Comparison of ENCODE assay signal across 22 cellular contexts in the genomic region with DNA sequence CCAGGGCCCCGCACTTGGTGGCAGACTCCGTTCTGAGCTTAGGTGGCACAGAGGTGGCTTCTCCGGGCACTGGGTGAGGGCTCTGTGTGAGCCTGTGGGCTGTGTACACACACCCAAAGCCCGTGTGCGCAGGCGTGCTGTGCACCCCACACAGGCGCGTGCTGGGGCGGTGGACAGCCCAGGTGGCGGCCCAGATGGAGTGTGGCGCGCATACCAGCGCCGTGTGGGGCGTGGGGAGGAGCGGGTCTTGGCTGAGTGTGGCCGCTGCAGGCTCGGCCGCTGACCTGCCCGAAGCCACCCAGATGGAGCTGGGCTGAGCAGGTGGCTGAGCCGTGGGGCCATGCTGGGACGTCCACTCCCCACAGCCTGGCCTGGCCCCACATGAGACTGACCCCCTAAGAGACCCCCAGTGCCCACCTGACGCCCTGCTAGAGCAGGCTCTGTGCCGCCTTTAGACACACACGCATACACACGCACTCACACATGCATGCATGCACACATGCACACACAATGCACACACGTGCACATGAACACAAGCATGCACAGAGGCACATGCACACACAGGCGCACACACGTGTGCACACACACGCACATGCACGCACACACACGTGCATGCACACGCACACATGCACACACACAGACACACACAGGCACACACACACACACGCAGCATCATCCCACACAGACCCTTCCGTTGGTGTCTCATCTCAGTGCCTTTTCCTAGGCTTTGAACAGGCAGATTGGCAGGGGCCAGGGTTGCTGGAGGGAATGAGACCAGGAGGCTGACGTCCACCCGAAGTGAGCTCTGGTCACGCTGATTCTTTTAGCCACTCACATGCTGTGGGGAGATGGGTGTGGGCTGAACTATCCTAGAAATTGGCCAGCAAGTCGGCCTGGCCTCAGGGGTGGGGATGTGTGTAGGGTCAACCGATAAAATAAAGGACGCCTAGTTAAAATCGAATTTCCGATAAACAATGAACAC. TPM values are rescaled to one million over a fixed set of nuclear protein-coding genes. Genes with fewer than 3 reads are reported as not detected.
DNase-seq lines count a peak whose midpoint lies in the region; ATAC-seq, FAIRE-seq and TF ChIP-seq lines count a peak whose summit lies in the region.
"Had no signal": no experiment of that assay in that cellular context is flagged by ENCODE, and none has a peak within 500 bp of the region (broad histone marks: within the 10 kb centered on the region; RNA-seq: fewer than 3 reads in every experiment).

No MANE protein-coding gene starts in this region.

- no peaks in the 10 kb centered on the region for H3K36me3 ChIP-seq in HepG2 (replicated peaks in 1 of 2; ENCODE audit: control insufficient read depth in 1 of 2, insufficient read depth in 2 of 2, low read length in 2 of 2)
- H3K36me3 ChIP-seq in right lobe of liver, result no peaks in the 10 kb centered on the region
- H3K36me3 ChIP-seq in mesenchymal stem cell (ENCODE audit: control insufficient read depth in 1 of 2, insufficient read depth in 2 of 2, low read depth in 1 of 2, low read length in 2 of 2), result peaks cover 0 to 4% of the 10 kb centered on the region in 2 experiments
- H3K36me3 ChIP-seq: BE2C, Peyer's patch had no signal

- TF ChIP-seq CTCF in HepG2 (CRISPR knock-in tag; IDR thresholded peaks at IDR 0.05), result no peak
- no peak for TF ChIP-seq CTCF in right lobe of liver (IDR thresholded peaks at IDR 0.05)

- no peak overlapping the region; the same call in 1 of the 2 replicates for H3K4me2 ChIP-seq in HepG2 (ENCODE audit: low read depth, low read length)
- no peak overlapping the region for H3K4me2 ChIP-seq in mesenchymal stem cell (ENCODE audit: low read length, poor library complexity, severe bottlenecking)

- H3K27me3 ChIP-seq in HepG2 (ENCODE audit: control insufficient read depth in 1 of 2, insufficient read depth in 2 of 2, low read length in 2 of 2), result peaks cover 18 to 64% of the 10 kb centered on the region in 2 experiments
- H3K27me3 ChIP-seq in right lobe of liver, result no peaks in the 10 kb centered on the region
- H3K27me3 ChIP-seq in mesenchymal stem cell (ENCODE audit: control insufficient read depth in 1 of 2, insufficient read depth in 1 of 2, low read length in 2 of 2), result peaks cover 38 to 45% of the 10 kb centered on the region in 2 experiments

- H3K4me3 ChIP-seq in HepG2 (replicated peaks in 1 of 3; ENCODE audit: insufficient read depth in 1 of 3, low read depth in 2 of 3, low read length in 3 of 3), result no peak overlapping the region
- no peak overlapping the region for H3K4me3 ChIP-seq in right lobe of liver
- no peak overlapping the region for H3K4me3 ChIP-seq in mesenchymal stem cell (ENCODE audit: insufficient read depth in 1 of 2, low read depth in 1 of 2, low read length in 2 of 2)
- H3K4me3 ChIP-seq: Peyer's patch had no signal

- H3K14ac ChIP-seq in mesenchymal stem cell (ENCODE audit: low read length in 2 of 2), result peak overlapping the region in 1 of 2 experiments; percentile 68

- H3K27ac ChIP-seq in HepG2 (ENCODE audit: extremely low read length, insufficient read depth, low read length) (no peak overlapping the region), right lobe of liver (no peak overlapping the region), mesenchymal stem cell (ENCODE audit: low read length, poor library complexity, severe bottlenecking) (no peak overlapping the region)
- H3K27ac ChIP-seq: HL-60, Peyer's patch had no signal

- no peak overlapping the region for H3K23ac ChIP-seq in mesenchymal stem cell (ENCODE audit: low read length in 2 of 2)

- H3K4me1 ChIP-seq in HepG2 (ENCODE audit: insufficient read depth, low read length), result peaks cover 73% of the 10 kb centered on the region
- peaks cover 0 to 10% (median 0%) of the 10 kb centered on the region in 4 donors for H3K4me1 ChIP-seq in right lobe of liver
- peaks cover 48% of the 10 kb centered on the region for H3K4me1 ChIP-seq in mesenchymal stem cell (ENCODE audit: control insufficient read depth, insufficient read depth, low read depth, low read length)

- H4K91ac ChIP-seq in mesenchymal stem cell (ENCODE audit: low read length), result peak overlapping the region; percentile 70

- H4K20me1 ChIP-seq in HepG2 (ENCODE audit: insufficient read depth, low read length), result no peaks in the 10 kb centered on the region

- no peak overlapping the region for H3K4ac ChIP-seq in mesenchymal stem cell (ENCODE audit: low read depth in 1 of 2, low read length in 2 of 2)

- H2BK15ac ChIP-seq in mesenchymal stem cell (ENCODE audit: low read depth, poor library complexity, severe bottlenecking), result no peak overlapping the region

- WGBS in HepG2 (ENCODE audit: low lambda C conversion rate), result 51% methylated on average over 26 of the region's 43 CpGs
- 65% methylated on average over 4 of the region's 43 CpGs for WGBS in right lobe of liver (ENCODE audit: insufficient coverage, low coverage, low lambda C conversion rate, missing lambda C conversion rate)
- WGBS in mesenchymal stem cell, result 91% methylated on average over 43 of the region's 43 CpGs

- H3K79me1 ChIP-seq in mesenchymal stem cell (replicated peaks; ENCODE audit: low read length, poor library complexity, severe bottlenecking), result no peaks in the 10 kb centered on the region

- TF ChIP-seq RAD21 in HepG2 (CRISPR knock-in tag; IDR thresholded peaks at IDR 0.05), result no peak

- intact Hi-C loops in HepG2 (cut with micrococcal nuclease; ENCODE audit: unreplicated experiment), result no loop called here
- intact Hi-C loops in right lobe of liver (cut with DNase I), result no loop called here

- H2BK12ac ChIP-seq in mesenchymal stem cell (ENCODE audit: low read length in 2 of 2), result no peak overlapping the region

- no TSS peak for BruUV-seq in HepG2 (replicated peaks; lab: Mats Ljungman, UMichigan)

- no peak overlapping the region for H4K8ac ChIP-seq in mesenchymal stem cell (ENCODE audit: low read length)

- CTCF ChIA-PET in HepG2 (lab: Yijun Ruan, JAX; ENCODE audit: low intra/inter-chr PET ratio, low total read pairs), result no interaction called here

- no peaks in the 10 kb centered on the region for H3K79me2 ChIP-seq in HepG2 (ENCODE audit: insufficient read depth, low read length)

- H3K9ac ChIP-seq in HepG2 (ENCODE audit: insufficient read depth, low read depth, low read length) (no peak overlapping the region), mesenchymal stem cell (ENCODE audit: low read length) (no peak overlapping the region)

- no peak overlapping the region for H2BK120ac ChIP-seq in mesenchymal stem cell (ENCODE audit: low read depth, low read length)

- in situ Hi-C loops in HepG2 (cut with HindIII; ENCODE audit: extremely low pct_ligation_motif_present, low pct_unique_long_range_greater_than_20kb), result no loop called here

- DNase-seq in HepG2 (ENCODE audit: low spot score), result no peak
- DNase-seq in right lobe of liver, result no peak
- DNase-seq in NCI-H69 (lab: John Stamatoyannopoulos, UW), result peak; percentile 60
- DNase-seq in mesenchymal stem cell, result no peak
- DNase-seq in urothelium cell line (ENCODE audit: low spot score), result no peak
- no peak for DNase-seq in activated CD4-positive, alpha-beta T cell treated with anti-CD3 and anti-CD28 coated beads for 1 hour
- DNase-seq: BE2C; CD8-positive, alpha-beta T cell; EL; H9; MM.1S; NCI-H1436 treated with DMSO at 0.1 percent for 48 hours; NCI-H2081; NCI-H345; NCI-H748 treated with DMSO at 0.1 percent for 48 hours; Peyer's patch; SHP77 had no signal

- no peak overlapping the region for H2BK5ac ChIP-seq in mesenchymal stem cell (ENCODE audit: low read depth, low read length, poor library complexity, severe bottlenecking)

- POLR2A ChIA-PET in HepG2 (lab: Yijun Ruan, JAX), result no interaction called here

- no peak for FAIRE-seq in HepG2 (lab: Jason Lieb, UNC)
- peak; percentile 68 for FAIRE-seq in urothelium cell line (lab: Jason Lieb, UNC)

- TF ChIP-seq EP300 in HepG2 (IDR thresholded peaks at IDR 0.05; ENCODE audit: low read depth in 2 of 2, low read length in 2 of 2) (no peak), HepG2 (CRISPR knock-in tag; IDR thresholded peaks at IDR 0.05; ENCODE audit: borderline replicate concordance) (no peak)

- H3K18ac ChIP-seq in mesenchymal stem cell (ENCODE audit: low read depth in 1 of 2, low read length in 2 of 2), result no peak overlapping the region

- TF ChIP-seq POLR2A in HepG2 (IDR thresholded peaks at IDR 0.05; ENCODE audit: insufficient read depth in 1 of 2, low read depth in 2 of 2, low read length in 2 of 2) (no peak), right lobe of liver (IDR thresholded peaks at IDR 0.05) (no peak)

- no peak overlapping the region for H2AK5ac ChIP-seq in mesenchymal stem cell (ENCODE audit: low read length, severe bottlenecking)

- H3K9me3 ChIP-seq in HepG2 (ENCODE audit: low read length) (no peaks in the 10 kb centered on the region), right lobe of liver (no peaks in the 10 kb centered on the region), mesenchymal stem cell (ENCODE audit: control insufficient read depth, low read length) (no peaks in the 10 kb centered on the region)
- H3K9me3 ChIP-seq: BE2C, Peyer's patch had no signal

- H2AFZ ChIP-seq in HepG2 (ENCODE audit: low read length), result no peak overlapping the region
- no peak overlapping the region for H2AFZ ChIP-seq in mesenchymal stem cell (ENCODE audit: low read depth, low read length)

- ATAC-seq in HepG2 (no peak), right lobe of liver (no peak), HG02981 (IDR thresholded peaks at IDR 0.05; ENCODE audit: unreplicated experiment) (no peak), HG02798 (IDR thresholded peaks at IDR 0.05; ENCODE audit: poor library complexity, unreplicated experiment) (no peak)
- ATAC-seq: CD8-positive, alpha-beta T cell; SK-N-SH treated with all-trans-retinoic acid at 6 μM for 48 hours had no signal

RNA-seq across cellular contexts. Expression of a gene that starts 2.1 kb away (rescaled TPM):
- total RNA-seq in HepG2 (2016; rRNA removed; fragmentation: Illumina TruSeq; extraction: Trizol) (0.07 TPM in 1 of 2 replicates, not detected in the other), right lobe of liver (not detected)
- not detected in 2 replicates for total RNA-seq in HepG2 (2016; cell fraction: cytosol; rRNA removed; fragmentation: Illumina TruSeq; extraction: Trizol; ENCODE audit: low read depth)
- total RNA-seq in HepG2 (2016; cell fraction: insoluble cytoplasmic fraction; rRNA removed; fragmentation: Illumina TruSeq; extraction: Trizol), result not detected in 2 replicates
- total RNA-seq in HepG2 (2016; cell fraction: membrane; rRNA removed; fragmentation: Illumina TruSeq; extraction: Trizol), result not detected in 2 replicates
- total RNA-seq in HepG2 (2016; cell fraction: nucleus; rRNA removed; fragmentation: Illumina TruSeq; extraction: Trizol), result not detected in 2 replicates
- 0.16 and 0.38 TPM in 2 replicates for polyA plus RNA-seq in HepG2 (2011; rRNA removed)
- 0.23 and 0.28 TPM in 2 replicates for polyA plus RNA-seq in HepG2 (2011; cell fraction: cytosol; rRNA removed)
- 0.81 and 1.2 TPM in 2 replicates for polyA plus RNA-seq in HepG2 (2011; cell fraction: nucleus; rRNA removed)
- 0.63 and 0.74 TPM in 2 replicates for polyA plus RNA-seq in HepG2 (2012)
- polyA plus RNA-seq in HepG2 (2016; cell fraction: cytosol; fragmentation: Illumina TruSeq; extraction: Trizol; ENCODE audit: low read depth), result not detected in 2 replicates
- polyA plus RNA-seq in HepG2 (2016; cell fraction: insoluble cytoplasmic fraction; fragmentation: Illumina TruSeq; extraction: Trizol; ENCODE audit: low read depth), result not detected in 2 replicates
- not detected in 2 replicates for polyA plus RNA-seq in HepG2 (2016; cell fraction: membrane; fragmentation: Illumina TruSeq; extraction: Trizol; ENCODE audit: low read depth)
- not detected in 2 replicates for polyA plus RNA-seq in HepG2 (2016; cell fraction: nucleus; fragmentation: Illumina TruSeq; extraction: Trizol; ENCODE audit: insufficient read depth, low read depth)
- polyA minus RNA-seq in HepG2 (2011; rRNA and poly(A)+ RNA removed; ENCODE audit: low replicate concordance), result 0.12 TPM in 1 of 2 replicates, not detected in the other
- polyA minus RNA-seq in HepG2 (2011; cell fraction: cytosol; rRNA and poly(A)+ RNA removed), result 0.35 and 0.40 TPM in 2 replicates
- polyA minus RNA-seq in HepG2 (2011; cell fraction: nucleus; rRNA and poly(A)+ RNA removed), result not detected in 2 replicates
- 0.03 TPM for polyA plus RNA-seq in mesenchymal stem cell (2013, experiment 1 of 2)
- polyA plus RNA-seq in mesenchymal stem cell (2013, experiment 2 of 2), result not detected
- total RNA-seq: CD8-positive, alpha-beta T cell; Peyer's patch; T-helper 1 cell treated with Interleukin-12 subunit alpha and Interleukin-12 subunit beta and Interleukin-4 antibody, amounts not matched to agents 30 ng/mL and 1 ng/mL, for 36 hours had no signal

RNA-seq across cellular contexts. Expression of a gene that starts 4.6 kb away (rescaled TPM):
- total RNA-seq in HepG2 (2016; rRNA removed; fragmentation: Illumina TruSeq; extraction: Trizol) (0.40 and 0.48 TPM in 2 replicates), right lobe of liver (under 1 TPM in 5 of 6 experiments, not detected in 1; 0.12 to 0.33 (median 0.28) TPM)
- not detected in 2 replicates for total RNA-seq in HepG2 (2016; cell fraction: cytosol; rRNA removed; fragmentation: Illumina TruSeq; extraction: Trizol; ENCODE audit: low read depth)
- total RNA-seq in HepG2 (2016; cell fraction: insoluble cytoplasmic fraction; rRNA removed; fragmentation: Illumina TruSeq; extraction: Trizol), result 0.33 and 0.45 TPM in 2 replicates
- 0.10 and 0.22 TPM in 2 replicates for total RNA-seq in HepG2 (2016; cell fraction: membrane; rRNA removed; fragmentation: Illumina TruSeq; extraction: Trizol)
- total RNA-seq in HepG2 (2016; cell fraction: nucleus; rRNA removed; fragmentation: Illumina TruSeq; extraction: Trizol), result 0.22 TPM in 1 of 2 replicates, not detected in the other
- 0.59 and 1.1 TPM in 2 replicates for polyA plus RNA-seq in HepG2 (2011; rRNA removed)
- 0.71 and 1.2 TPM in 2 replicates for polyA plus RNA-seq in HepG2 (2011; cell fraction: cytosol; rRNA removed)
- 1.3 and 1.7 TPM in 2 replicates for polyA plus RNA-seq in HepG2 (2011; cell fraction: nucleus; rRNA removed)
- 1.4 and 1.5 TPM in 2 replicates for polyA plus RNA-seq in HepG2 (2012)
- 0.09 TPM in 1 of 2 replicates, not detected in the other for polyA plus RNA-seq in HepG2 (2016; cell fraction: cytosol; fragmentation: Illumina TruSeq; extraction: Trizol; ENCODE audit: low read depth)
- polyA plus RNA-seq in HepG2 (2016; cell fraction: insoluble cytoplasmic fraction; fragmentation: Illumina TruSeq; extraction: Trizol; ENCODE audit: low read depth), result 0.26 TPM in 2 replicates
- polyA plus RNA-seq in HepG2 (2016; cell fraction: membrane; fragmentation: Illumina TruSeq; extraction: Trizol; ENCODE audit: low read depth), result not detected in 2 replicates
- polyA plus RNA-seq in HepG2 (2016; cell fraction: nucleus; fragmentation: Illumina TruSeq; extraction: Trizol; ENCODE audit: insufficient read depth, low read depth), result not detected in 2 replicates
- 1.4 TPM in 1 of 2 replicates, not detected in the other for polyA minus RNA-seq in HepG2 (2011; rRNA and poly(A)+ RNA removed; ENCODE audit: low replicate concordance)
- polyA minus RNA-seq in HepG2 (2011; cell fraction: cytosol; rRNA and poly(A)+ RNA removed), result 0.40 and 0.88 TPM in 2 replicates
- 0.13 and 0.25 TPM in 2 replicates for polyA minus RNA-seq in HepG2 (2011; cell fraction: nucleus; rRNA and poly(A)+ RNA removed)
- polyA plus RNA-seq in mesenchymal stem cell (2013, experiment 1 of 2), result 0.62 TPM
- 0.64 TPM for polyA plus RNA-seq in mesenchymal stem cell (2013, experiment 2 of 2)

RNA-seq across cellular contexts. Expression of a gene that starts 7.5 kb away (rescaled TPM):
- total RNA-seq in HepG2 (2016; rRNA removed; fragmentation: Illumina TruSeq; extraction: Trizol), result 8.4 and 19.7 TPM in 2 replicates
- total RNA-seq in HepG2 (2016; cell fraction: cytosol; rRNA removed; fragmentation: Illumina TruSeq; extraction: Trizol; ENCODE audit: low read depth), result 7.5 and 10.0 TPM in 2 replicates
- total RNA-seq in HepG2 (2016; cell fraction: insoluble cytoplasmic fraction; rRNA removed; fragmentation: Illumina TruSeq; extraction: Trizol), result 7.4 and 18.9 TPM in 2 replicates
- 13.0 and 18.2 TPM in 2 replicates for total RNA-seq in HepG2 (2016; cell fraction: membrane; rRNA removed; fragmentation: Illumina TruSeq; extraction: Trizol)
- 16.8 and 19.0 TPM in 2 replicates for total RNA-seq in HepG2 (2016; cell fraction: nucleus; rRNA removed; fragmentation: Illumina TruSeq; extraction: Trizol)
- 7.7 and 13.6 TPM in 2 replicates for polyA plus RNA-seq in HepG2 (2011; rRNA removed)
- 7.2 and 11.6 TPM in 2 replicates for polyA plus RNA-seq in HepG2 (2011; cell fraction: cytosol; rRNA removed)
- polyA plus RNA-seq in HepG2 (2011; cell fraction: nucleus; rRNA removed), result 70.8 and 80.2 TPM in 2 replicates
- polyA plus RNA-seq in HepG2 (2012), result 6.7 and 8.5 TPM in 2 replicates
- polyA plus RNA-seq in HepG2 (2016; cell fraction: cytosol; fragmentation: Illumina TruSeq; extraction: Trizol; ENCODE audit: low read depth), result 6.3 and 7.2 TPM in 2 replicates
- polyA plus RNA-seq in HepG2 (2016; cell fraction: insoluble cytoplasmic fraction; fragmentation: Illumina TruSeq; extraction: Trizol; ENCODE audit: low read depth), result 6.9 and 8.3 TPM in 2 replicates
- 10.4 and 10.8 TPM in 2 replicates for polyA plus RNA-seq in HepG2 (2016; cell fraction: membrane; fragmentation: Illumina TruSeq; extraction: Trizol; ENCODE audit: low read depth)
- 31.7 and 36.7 TPM in 2 replicates for polyA plus RNA-seq in HepG2 (2016; cell fraction: nucleus; fragmentation: Illumina TruSeq; extraction: Trizol; ENCODE audit: insufficient read depth, low read depth)
- 38.0 and 89.1 TPM in 2 replicates for polyA minus RNA-seq in HepG2 (2011; rRNA and poly(A)+ RNA removed; ENCODE audit: low replicate concordance)
- polyA minus RNA-seq in HepG2 (2011; cell fraction: cytosol; rRNA and poly(A)+ RNA removed), result 8.1 and 11.1 TPM in 2 replicates
- polyA minus RNA-seq in HepG2 (2011; cell fraction: nucleus; rRNA and poly(A)+ RNA removed), result 13.6 and 14.0 TPM in 2 replicates
- 10 to 100 TPM; 19.5 to 32.0 (median 27.8) TPM for total RNA-seq in right lobe of liver
- 18.5 TPM for polyA plus RNA-seq in mesenchymal stem cell (2013, experiment 1 of 2)
- polyA plus RNA-seq in mesenchymal stem cell (2013, experiment 2 of 2), result 17.1 TPM

RNA-seq across cellular contexts. Expression of a gene that starts 27.6 kb away (rescaled TPM):
- total RNA-seq in HepG2 (2016; rRNA removed; fragmentation: Illumina TruSeq; extraction: Trizol) (8.2 and 11.5 TPM in 2 replicates), right lobe of liver (10 to 100 TPM in 5 of 6 experiments, 1 to 10 TPM in 1; 10.0 to 14.1 (median 12.0) TPM)
- total RNA-seq in HepG2 (2016; cell fraction: cytosol; rRNA removed; fragmentation: Illumina TruSeq; extraction: Trizol; ENCODE audit: low read depth), result 3.9 TPM in 2 replicates
- total RNA-seq in HepG2 (2016; cell fraction: insoluble cytoplasmic fraction; rRNA removed; fragmentation: Illumina TruSeq; extraction: Trizol), result 7.7 and 10.5 TPM in 2 replicates
- 9.2 and 9.7 TPM in 2 replicates for total RNA-seq in HepG2 (2016; cell fraction: membrane; rRNA removed; fragmentation: Illumina TruSeq; extraction: Trizol)
- total RNA-seq in HepG2 (2016; cell fraction: nucleus; rRNA removed; fragmentation: Illumina TruSeq; extraction: Trizol), result 6.0 and 7.3 TPM in 2 replicates
- polyA plus RNA-seq in HepG2 (2011; rRNA removed), result 7.7 and 10.6 TPM in 2 replicates
- polyA plus RNA-seq in HepG2 (2011; cell fraction: cytosol; rRNA removed), result 6.0 and 10.4 TPM in 2 replicates
- 25.9 TPM in 2 replicates for polyA plus RNA-seq in HepG2 (2011; cell fraction: nucleus; rRNA removed)
- 7.0 and 9.0 TPM in 2 replicates for polyA plus RNA-seq in HepG2 (2012)
- 2.5 and 2.9 TPM in 2 replicates for polyA plus RNA-seq in HepG2 (2016; cell fraction: cytosol; fragmentation: Illumina TruSeq; extraction: Trizol; ENCODE audit: low read depth)
- polyA plus RNA-seq in HepG2 (2016; cell fraction: insoluble cytoplasmic fraction; fragmentation: Illumina TruSeq; extraction: Trizol; ENCODE audit: low read depth), result 8.9 and 11.2 TPM in 2 replicates
- 6.5 and 6.8 TPM in 2 replicates for polyA plus RNA-seq in HepG2 (2016; cell fraction: membrane; fragmentation: Illumina TruSeq; extraction: Trizol; ENCODE audit: low read depth)
- polyA plus RNA-seq in HepG2 (2016; cell fraction: nucleus; fragmentation: Illumina TruSeq; extraction: Trizol; ENCODE audit: insufficient read depth, low read depth), result 20.2 and 22.4 TPM in 2 replicates
- 15.3 and 16.9 TPM in 2 replicates for polyA minus RNA-seq in HepG2 (2011; rRNA and poly(A)+ RNA removed; ENCODE audit: low replicate concordance)
- polyA minus RNA-seq in HepG2 (2011; cell fraction: cytosol; rRNA and poly(A)+ RNA removed), result 5.5 and 7.3 TPM in 2 replicates
- 3.4 and 4.0 TPM in 2 replicates for polyA minus RNA-seq in HepG2 (2011; cell fraction: nucleus; rRNA and poly(A)+ RNA removed)
- polyA plus RNA-seq in mesenchymal stem cell (2013, experiment 1 of 2), result 11.2 TPM
- 12.0 TPM for polyA plus RNA-seq in mesenchymal stem cell (2013, experiment 2 of 2)

RNA-seq across cellular contexts. Expression of a gene that starts 34.7 kb away (rescaled TPM):
- total RNA-seq in HepG2 (2016; rRNA removed; fragmentation: Illumina TruSeq; extraction: Trizol) (15.0 and 24.5 TPM in 2 replicates), right lobe of liver (10 to 100 TPM; 17.3 to 34.3 (median 23.3) TPM)
- total RNA-seq in HepG2 (2016; cell fraction: cytosol; rRNA removed; fragmentation: Illumina TruSeq; extraction: Trizol; ENCODE audit: low read depth), result 4.2 and 4.4 TPM in 2 replicates
- 12.6 and 24.1 TPM in 2 replicates for total RNA-seq in HepG2 (2016; cell fraction: insoluble cytoplasmic fraction; rRNA removed; fragmentation: Illumina TruSeq; extraction: Trizol)
- total RNA-seq in HepG2 (2016; cell fraction: membrane; rRNA removed; fragmentation: Illumina TruSeq; extraction: Trizol), result 16.3 and 16.4 TPM in 2 replicates
- 14.9 and 20.4 TPM in 2 replicates for total RNA-seq in HepG2 (2016; cell fraction: nucleus; rRNA removed; fragmentation: Illumina TruSeq; extraction: Trizol)
- 14.9 and 22.2 TPM in 2 replicates for polyA plus RNA-seq in HepG2 (2011; rRNA removed)
- 11.3 and 22.6 TPM in 2 replicates for polyA plus RNA-seq in HepG2 (2011; cell fraction: cytosol; rRNA removed)
- polyA plus RNA-seq in HepG2 (2011; cell fraction: nucleus; rRNA removed), result 103 and 145 TPM in 2 replicates
- 17.6 and 19.5 TPM in 2 replicates for polyA plus RNA-seq in HepG2 (2012)
- polyA plus RNA-seq in HepG2 (2016; cell fraction: cytosol; fragmentation: Illumina TruSeq; extraction: Trizol; ENCODE audit: low read depth), result 5.8 and 6.0 TPM in 2 replicates
- 20.7 and 26.7 TPM in 2 replicates for polyA plus RNA-seq in HepG2 (2016; cell fraction: insoluble cytoplasmic fraction; fragmentation: Illumina TruSeq; extraction: Trizol; ENCODE audit: low read depth)
- 16.3 and 19.3 TPM in 2 replicates for polyA plus RNA-seq in HepG2 (2016; cell fraction: membrane; fragmentation: Illumina TruSeq; extraction: Trizol; ENCODE audit: low read depth)
- polyA plus RNA-seq in HepG2 (2016; cell fraction: nucleus; fragmentation: Illumina TruSeq; extraction: Trizol; ENCODE audit: insufficient read depth, low read depth), result 67.7 and 68.0 TPM in 2 replicates
- 22.1 and 60.1 TPM in 2 replicates for polyA minus RNA-seq in HepG2 (2011; rRNA and poly(A)+ RNA removed; ENCODE audit: low replicate concordance)
- 39.5 and 41.1 TPM in 2 replicates for polyA minus RNA-seq in HepG2 (2011; cell fraction: cytosol; rRNA and poly(A)+ RNA removed)
- 16.0 and 18.4 TPM in 2 replicates for polyA minus RNA-seq in HepG2 (2011; cell fraction: nucleus; rRNA and poly(A)+ RNA removed)
- polyA plus RNA-seq in mesenchymal stem cell (2013, experiment 1 of 2), result 22.1 TPM
- polyA plus RNA-seq in mesenchymal stem cell (2013, experiment 2 of 2), result 19.9 TPM
